In genomic region chrX:53081925-53082772, GRCh38 we compare ENCODE assay signal across 1 cellular context.
TF ChIP-seq lines count a peak whose summit lies in the region.

TSS of gene TSPYL2 (plus strand) at chrX:53082367. CDS start at chrX:53082499, 132 bp downstream.

TF ChIP-seq in K562, 482 proteins besides CTCF, POLR2A, EP300 and RAD21 (continued from another document):
- TF ChIP-seq RNF219 (CRISPR knock-in tag; IDR thresholded peaks at IDR 0.05) (no peak), MAZ (CRISPR knock-in tag; conservative IDR thresholded peaks at IDR 0.05 in 1 of 2, IDR thresholded peaks at IDR 0.05 in 1 of 2) (peak; percentile 50 to 69; a peak in 2 of 4 replicates), CTBP1 (IDR thresholded peaks at IDR 0.05; ENCODE audit: borderline replicate concordance) (0 out of 2 replicates have a peak, but pooled peaks have one; percentile 45), BRD9 (IDR thresholded peaks at IDR 0.05; ENCODE audit: low read depth, partially characterized antibody) (no peak), ETV5 (CRISPR knock-in tag; IDR thresholded peaks at IDR 0.05; ENCODE audit: low read depth) (no peak), CEBPG (CRISPR knock-in tag; IDR thresholded peaks at IDR 0.05) (peak; percentile 71), CEBPG (tag; conservative IDR thresholded peaks at IDR 0.05 in 1 of 2, IDR thresholded peaks at IDR 0.05 in 1 of 2) (peak in 1 of 2 experiments; percentile 25; a peak in 1 of 4 replicates), THAP12 (CRISPR knock-in tag; IDR thresholded peaks at IDR 0.05) (0 out of 2 replicates have a peak, but pooled peaks have one; percentile 58), TAF7 (tag; IDR thresholded peaks at IDR 0.05) (0 out of 2 replicates have a peak, but pooled peaks have one; percentile 27), RB1 (IDR thresholded peaks at IDR 0.05; ENCODE audit: low read depth) (peak; percentile 56; the same call in 1 of the 2 replicates), TRIM24 (IDR thresholded peaks at IDR 0.05) (no peak), MED1 (CRISPR knock-in tag; IDR thresholded peaks at IDR 0.05; ENCODE audit: borderline replicate concordance) (no peak), ZBTB12 (CRISPR knock-in tag; IDR thresholded peaks at IDR 0.05) (peak; percentile 59), RFX5 (IDR thresholded peaks at IDR 0.05; ENCODE audit: low read depth, low read length) (peak; percentile 95), NFYB (IDR thresholded peaks at IDR 0.05; ENCODE audit: extremely low read depth, insufficient read length) (peak; percentile 47), TBP (optimal IDR thresholded peaks at IDR 0.05; ENCODE audit: low read depth, low read length) (peak; percentile 95), HNRNPLL (IDR thresholded peaks at IDR 0.05; ENCODE audit: low read depth, low read length, poor library complexity, severe bottlenecking) (peak; percentile 65), ARID3B (CRISPR knock-in tag; IDR thresholded peaks at IDR 0.05; ENCODE audit: borderline replicate concordance) (no peak), CHD7 (IDR thresholded peaks at IDR 0.05; ENCODE audit: low read depth, low read length) (no peak), ZNF174 (CRISPR knock-in tag; IDR thresholded peaks at IDR 0.05) (no peak), KDM5B (IDR thresholded peaks at IDR 0.05; ENCODE audit: insufficient replicate concordance, low read depth, low read length) (peak; percentile 95), HDAC1 (IDR thresholded peaks at IDR 0.05) (0 out of 4 replicates have a peak, but pooled peaks of 1 of the 2 experiments have one; percentile 12), SAFB (IDR thresholded peaks at IDR 0.05; ENCODE audit: borderline replicate concordance, low read depth, low read length) (no peak), SP1 (CRISPR knock-in tag; IDR thresholded peaks at IDR 0.05) (peak; percentile 80), MTA3 (IDR thresholded peaks at IDR 0.05; ENCODE audit: borderline replicate concordance) (peak; percentile 54; the same call in 1 of the 2 replicates), PRMT5 (CRISPR knock-in tag; IDR thresholded peaks at IDR 0.05) (no peak), GABPB1 (CRISPR knock-in tag; IDR thresholded peaks at IDR 0.05) (0 out of 2 replicates have a peak, but pooled peaks have one; percentile 35), FOS (IDR thresholded peaks at IDR 0.05; ENCODE audit: extremely low read depth, insufficient read length) (peak; percentile 51), ZNF668 (CRISPR knock-in tag; IDR thresholded peaks at IDR 0.05) (no peak), CBX5 (IDR thresholded peaks at IDR 0.05; ENCODE audit: borderline replicate concordance, low read depth) (no peak), MTA1 (IDR thresholded peaks at IDR 0.05; ENCODE audit: borderline replicate concordance) (no peak), CREM (IDR thresholded peaks at IDR 0.05; ENCODE audit: low read depth) (peak; percentile 81), RBM22 (IDR thresholded peaks at IDR 0.05; ENCODE audit: low read depth, low read length, poor library complexity, severe bottlenecking) (no peak), VEZF1 (CRISPR knock-in tag; IDR thresholded peaks at IDR 0.05) (peak; percentile 74)
